Comparison of ENCODE assay signal across 8 cellular contexts in genomic region chr6:159693128-159693893, GRCh38. TPM values are rescaled to one million over a fixed set of nuclear protein-coding genes. Genes with fewer than 3 reads are reported as not detected.
DNase-seq lines count a peak whose midpoint lies in the region; ATAC-seq lines count a peak whose summit lies in the region.

Gene SOD2, minus strand, starts transcription at chr6:159693241. Its CDS starts 74 bp downstream, at chr6:159693167.

- H3K79me1 ChIP-seq in mesendoderm (ENCODE audit: low read length) = no peaks in the 10 kb centered on the region

- no peak within 1 kb of the TSS for H4K8ac ChIP-seq in mesendoderm (ENCODE audit: low read depth, low read length)

- peaks cover 3% of the 10 kb centered on the region for H3K79me2 ChIP-seq in mesendoderm (ENCODE audit: control insufficient read depth, insufficient read depth, low read length)

- H3K27me3 ChIP-seq in endocrine pancreas (ENCODE audit: control insufficient read depth, insufficient read depth, low read length) (no peaks in the 10 kb centered on the region), mesendoderm (ENCODE audit: insufficient read depth, low read length, poor library complexity) (no peaks in the 10 kb centered on the region)

- peak within 1 kb of the TSS; percentile 54 for H3K4me2 ChIP-seq in mesendoderm (ENCODE audit: low read length)

- peak within 1 kb of the TSS; percentile 88 for H3K9ac ChIP-seq in endocrine pancreas (ENCODE audit: control insufficient read depth, insufficient read depth, low read length)
- H3K9ac ChIP-seq in mesendoderm (ENCODE audit: low read length) = peak within 1 kb of the TSS; percentile 87

- peak within 1 kb of the TSS; percentile 64 for H3K27ac ChIP-seq in mesendoderm (ENCODE audit: low read depth, low read length)

- H3K56ac ChIP-seq in mesendoderm (ENCODE audit: low read length) = peak within 1 kb of the TSS; percentile 95

- H3K4me1 ChIP-seq in endocrine pancreas (ENCODE audit: control insufficient read depth, insufficient read depth, low read length) = peaks cover 6% of the 10 kb centered on the region
- H3K4me1 ChIP-seq in mesendoderm (ENCODE audit: control insufficient read depth, low read depth, low read length) = no peaks in the 10 kb centered on the region

- H3K36me3 ChIP-seq in endocrine pancreas (ENCODE audit: control insufficient read depth, insufficient read depth, low read length) (no peaks in the 10 kb centered on the region), mesendoderm (ENCODE audit: control insufficient read depth, insufficient read depth, low read length) (no peaks in the 10 kb centered on the region)

- no peak within 1 kb of the TSS for H2BK15ac ChIP-seq in mesendoderm (replicated peaks; ENCODE audit: low read depth)

- no peak within 1 kb of the TSS for H3K4ac ChIP-seq in mesendoderm (ENCODE audit: low read depth, low read length)

- H2BK5ac ChIP-seq in mesendoderm (ENCODE audit: low read length) = peak within 1 kb of the TSS; percentile 77

- H2AK5ac ChIP-seq in mesendoderm (ENCODE audit: low read length) = no peak within 1 kb of the TSS

- ATAC-seq in GM19468 (IDR thresholded peaks at IDR 0.05; ENCODE audit: extremely low read depth, unreplicated experiment) = peak; percentile 67

- H3K4me3 ChIP-seq in endocrine pancreas (ENCODE audit: control insufficient read depth, insufficient read depth, low read length) (peak within 1 kb of the TSS; percentile 85), mesendoderm (ENCODE audit: low read length) (peak within 1 kb of the TSS; percentile 58)

- no CpG with 5 or more reads among the region's 74 CpGs for WGBS in mesendoderm (ENCODE audit: extremely low coverage, insufficient coverage, low lambda C conversion rate)

- H4K5ac ChIP-seq in mesendoderm (ENCODE audit: low read length) = no peak within 1 kb of the TSS

- H3K23ac ChIP-seq in mesendoderm (ENCODE audit: low read length) = no peak within 1 kb of the TSS

- DNase-seq in COLO829 (ENCODE audit: low spot score) (peak; percentile 58), HPDE6-E6E7 (ENCODE audit: extremely low spot score) (peak; percentile 54), NOMO-1 treated with DMSO at 0.1 percent for 48 hours (lab: John Stamatoyannopoulos, UW; ENCODE audit: unreplicated experiment) (peak; percentile 73), mesendoderm (peak; percentile 92)
- DNase-seq in activated CD8-positive, alpha-beta memory T cell treated with anti-CD3 and anti-CD28 coated beads for 48 hours (ENCODE audit: low read depth in 2 of 3, low spot score in 2 of 3) = peak; percentile 67 to 80 (median 68)
- DNase-seq in stimulated activated CD8-positive, alpha-beta memory T cell treated with anti-CD3 and anti-CD28 coated beads, Interleukin-15, amount 100 ng/mL, for 1 hour (ENCODE audit: low read depth) = peak; percentile 64

- H3K18ac ChIP-seq in mesendoderm (ENCODE audit: low read length) = peak within 1 kb of the TSS; percentile 34

- no peak within 1 kb of the TSS for H2BK120ac ChIP-seq in mesendoderm (ENCODE audit: low read depth, low read length)

- no peaks in the 10 kb centered on the region for H3K9me3 ChIP-seq in endocrine pancreas (ENCODE audit: control insufficient read depth, low read length)

RNA-seq across cellular contexts. Expression of gene SOD2, which starts in this region (rescaled TPM):
- 43.4 TPM for polyA plus RNA-seq in mesendoderm (2013, experiment 1 of 2)
- polyA plus RNA-seq in mesendoderm (2013, experiment 2 of 2) = 43.4 TPM

Comparison
In these comparisons a context has a peak if more than half of its experiments do, and no peak if none do; other contexts are left out.
1. Peak in every context shown above with its lines: DNase-seq, ATAC-seq, H3K4me3 ChIP-seq and H3K27ac ChIP-seq.